ENCODE assay signal across 22 cellular contexts in the genomic region with DNA sequence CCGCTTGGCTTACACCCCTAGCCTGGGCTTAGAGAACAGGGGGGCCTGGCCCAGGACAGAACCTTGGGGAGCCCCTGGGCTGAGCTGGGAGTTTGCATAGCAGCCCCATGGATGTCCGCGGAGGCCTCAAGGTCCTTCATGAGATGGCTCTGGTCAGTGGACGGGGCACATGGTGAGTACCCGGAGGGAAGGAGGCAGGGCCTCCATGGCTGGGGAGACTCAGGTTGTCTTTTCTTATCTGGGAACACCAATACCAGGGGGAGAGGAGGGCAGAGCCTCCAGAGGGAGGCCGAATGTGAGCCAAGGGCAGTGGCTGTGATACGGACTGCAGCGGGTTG.
"Had no signal": no experiment of that assay in that cellular context is flagged by ENCODE, and none has a peak within 500 bp of the region (broad histone marks: within the 10 kb centered on the region; RNA-seq: fewer than 3 reads in every experiment).

No MANE protein-coding gene starts in this region.

- ATAC-seq: effector memory CD8-positive, alpha-beta T cell; gastroesophageal sphincter had no signal

- H3K4me1 Mint-ChIP-seq: neural crest cell had no signal

- H3K4me1 ChIP-seq: gastroesophageal sphincter, heart left ventricle, right lobe of liver, thyroid gland, vagina had no signal

- H3K27ac ChIP-seq: gastroesophageal sphincter, heart left ventricle, hepatocyte, ovary, right lobe of liver, thyroid gland, vagina had no signal

- H3K36me3 Mint-ChIP-seq: natural killer cell treated with Interleukin-12 subunit alpha and Interleukin-12 subunit beta and Interleukin-15 and Interleukin-18, amount 100 ng/mL, for 72 hours had no signal

- FAIRE-seq: kidney, small intestine had no signal

- H3K36me3 ChIP-seq: gastroesophageal sphincter, heart left ventricle, ovary, right lobe of liver, thyroid gland, vagina had no signal

- H3K27me3 ChIP-seq: heart left ventricle, hepatocyte, ovary, right lobe of liver, thyroid gland, vagina had no signal

- H3K9me3 ChIP-seq: gastroesophageal sphincter, heart left ventricle, ovary, right lobe of liver, thyroid gland, vagina had no signal

- H3K4me3 ChIP-seq: gastroesophageal sphincter, heart left ventricle, hepatocyte, lung, ovary, right lobe of liver, thyroid gland, vagina had no signal

- H3K27ac Mint-ChIP-seq: memory B cell; natural killer cell treated with Interleukin-12 subunit alpha and Interleukin-12 subunit beta and Interleukin-15 and Interleukin-18, amount 100 ng/mL, for 72 hours; stimulated activated naive CD8-positive, alpha-beta T cell treated with anti-CD3 and anti-CD28 coated beads, Interleukin-15, Interleukin-2, amounts not matched to agents 100 ng/mL and 50 ng/mL, for 24 hours had no signal

- H3K9me3 Mint-ChIP-seq: effector memory CD8-positive, alpha-beta T cell; memory B cell; natural killer cell treated with Interleukin-12 subunit alpha and Interleukin-12 subunit beta and Interleukin-15 and Interleukin-18, amount 100 ng/mL, for 72 hours; neural crest cell; stimulated activated naive CD8-positive, alpha-beta T cell treated with anti-CD3 and anti-CD28 coated beads, Interleukin-15, Interleukin-2, amounts not matched to agents 100 ng/mL and 50 ng/mL, for 24 hours had no signal

- H3K4me2 ChIP-seq: hepatocyte had no signal

- DNase-seq: cerebellar nuclear complex; cortex of kidney; effector memory CD8-positive, alpha-beta T cell; foreskin fibroblast; kidney; ovary; right lobe of liver; small intestine; stimulated activated CD4-positive, alpha-beta T cell treated with anti-CD3 and anti-CD28 coated beads, Interleukin-15, amount 100 ng/mL, for 24 hours; stimulated activated CD4-positive, alpha-beta T cell treated with anti-CD3 and anti-CD28 coated beads, Interleukin-4, amount 100 ng/mL, for 1 hour; stimulated activated CD8-positive, alpha-beta memory T cell treated with anti-CD3 and anti-CD28 coated beads, Interleukin-4, amount 100 ng/mL, for 48 hours; thyroid gland; trophoblast cell had no signal

- H2AFZ ChIP-seq: hepatocyte had no signal

- H3K4me3 Mint-ChIP-seq: effector memory CD8-positive, alpha-beta T cell; memory B cell; natural killer cell treated with Interleukin-12 subunit alpha and Interleukin-12 subunit beta and Interleukin-15 and Interleukin-18, amount 100 ng/mL, for 72 hours; neural crest cell; stimulated activated naive CD8-positive, alpha-beta T cell treated with anti-CD3 and anti-CD28 coated beads, Interleukin-15, Interleukin-2, amounts not matched to agents 100 ng/mL and 50 ng/mL, for 24 hours had no signal
